8 cellular contexts compared by ENCODE assay signal in genomic region chr20:43942661-43943285, GRCh38. TPM values are rescaled to one million over a fixed set of nuclear protein-coding genes. Genes with fewer than 3 reads are reported as not detected.
DNase-seq lines count a peak whose midpoint lies in the region; ATAC-seq, FAIRE-seq and TF ChIP-seq lines count a peak whose summit lies in the region.

No MANE protein-coding gene starts in this region.

- ATAC-seq in GM21619 (IDR thresholded peaks at IDR 0.05; ENCODE audit: unreplicated experiment), result peak; percentile 71
- no peak for ATAC-seq in GM18502 (IDR thresholded peaks at IDR 0.05; ENCODE audit: poor library complexity, unreplicated experiment)
- no peak for ATAC-seq in GM21423 (IDR thresholded peaks at IDR 0.05; ENCODE audit: unreplicated experiment)

- H3K36me3 Mint-ChIP-seq in astrocyte (ENCODE audit: low read depth, unreplicated experiment), result no peaks in the 10 kb centered on the region

- no peak overlapping the region for H3K4ac ChIP-seq in neuronal stem cell (ENCODE audit: low read length)

- no peak overlapping the region for H4K8ac ChIP-seq in neuronal stem cell (ENCODE audit: low read depth, low read length)

- no peaks in the 10 kb centered on the region for H3K9me3 Mint-ChIP-seq in astrocyte (ENCODE audit: unreplicated experiment)

- H2BK12ac ChIP-seq in neuronal stem cell (ENCODE audit: low read length), result no peak overlapping the region

- H3K18ac ChIP-seq in neuronal stem cell (ENCODE audit: low read length), result no peak overlapping the region

- H2AK5ac ChIP-seq in neuronal stem cell (ENCODE audit: low read depth, low read length), result no peak overlapping the region

- no peaks in the 10 kb centered on the region for H3K27me3 ChIP-seq in astrocyte (ENCODE audit: insufficient read depth, low read length)
- H3K27me3 ChIP-seq in neuronal stem cell (ENCODE audit: control insufficient read depth in 3 of 3, insufficient read depth in 3 of 3, low read depth in 1 of 3, low read length in 3 of 3), result peaks cover 0 to 3% (median 0%) of the 10 kb centered on the region in 3 experiments

- H3K4me2 ChIP-seq in astrocyte (ENCODE audit: low read length), result peak overlapping the region; percentile 53
- H3K4me2 ChIP-seq in neuronal stem cell (ENCODE audit: insufficient read depth, low read length, poor library complexity, severe bottlenecking), result no peak overlapping the region

- peak overlapping the region; percentile 5 for H3K14ac ChIP-seq in neuronal stem cell (ENCODE audit: low read length)

- no peaks in the 10 kb centered on the region for H3K36me3 ChIP-seq in astrocyte (ENCODE audit: insufficient read depth, low read length)
- no peaks in the 10 kb centered on the region for H3K36me3 ChIP-seq in neuronal stem cell (replicated peaks in 1 of 2; ENCODE audit: control insufficient read depth in 2 of 2, insufficient read depth in 2 of 2, low read length in 2 of 2)

- H3K4me1 ChIP-seq in astrocyte (ENCODE audit: insufficient read depth, low read length) (peaks cover 44% of the 10 kb centered on the region), neuronal stem cell (ENCODE audit: control insufficient read depth in 2 of 2, insufficient read depth in 1 of 2, low read depth in 1 of 2, low read length in 2 of 2) (peaks cover 0 to 2% of the 10 kb centered on the region in 2 donors)

- H3K79me2 ChIP-seq in astrocyte (ENCODE audit: insufficient read depth, low read length), result no peaks in the 10 kb centered on the region

- H3K27me3 Mint-ChIP-seq in astrocyte (ENCODE audit: low read depth, unreplicated experiment), result peaks cover 46% of the 10 kb centered on the region

- H3K4me3 ChIP-seq in astrocyte (ENCODE audit: insufficient read depth, low read depth, low read length) (no peak overlapping the region), neuronal stem cell (ENCODE audit: low read length in 2 of 2) (no peak overlapping the region)

- FAIRE-seq in astrocyte (lab: Jason Lieb, UNC), result no peak

- no peak overlapping the region for H2BK120ac ChIP-seq in neuronal stem cell (ENCODE audit: low read depth, low read length)

- no peak overlapping the region for H2BK15ac ChIP-seq in neuronal stem cell (ENCODE audit: low read length)

- WGBS in neuronal stem cell (ENCODE audit: extremely low coverage in 2 of 2, insufficient read length in 2 of 2, insufficient replicate concordance in 1 of 2), 2 donors, result no CpG with 5 or more reads among the region's 9 CpGs

- H3K4me3 Mint-ChIP-seq in astrocyte (ENCODE audit: unreplicated experiment), result no peak overlapping the region

- H3K27ac ChIP-seq in astrocyte (ENCODE audit: low read depth, low read length), result peak overlapping the region; percentile 7
- H3K27ac ChIP-seq in neuronal stem cell (replicated peaks; ENCODE audit: low read length), result no peak overlapping the region

- DNase-seq in NCI-H187 (lab: John Stamatoyannopoulos, UW), result peak; percentile 30 to 32
- DNase-seq in NCI-H187 treated with DMSO at 0.1 percent for 48 hours (lab: John Stamatoyannopoulos, UW), result no peak
- peak; percentile 71 for DNase-seq in NCI-H345 (lab: John Stamatoyannopoulos, UW)
- peak; percentile 71 for DNase-seq in astrocyte (ENCODE audit: low read depth)
- no peak for DNase-seq in neuronal stem cell (ENCODE audit: low spot score)

- no peak overlapping the region for H2BK5ac ChIP-seq in neuronal stem cell (ENCODE audit: low read length)

- H3K9me3 ChIP-seq in astrocyte (ENCODE audit: insufficient read depth, low read depth, low read length) (no peaks in the 10 kb centered on the region), neuronal stem cell (replicated peaks in 1 of 2; ENCODE audit: control insufficient read depth in 2 of 2, insufficient read depth in 1 of 2, low read depth in 1 of 2, low read length in 2 of 2) (no peaks in the 10 kb centered on the region)

- H3K9ac ChIP-seq in astrocyte (ENCODE audit: low read length), result peak overlapping the region; percentile 9
- H3K9ac ChIP-seq in neuronal stem cell (ENCODE audit: low read depth, low read length, poor library complexity), result peak overlapping the region; percentile 34

- no peak overlapping the region for H4K91ac ChIP-seq in neuronal stem cell (ENCODE audit: low read depth, low read length, poor library complexity)

- no peak overlapping the region for H3K23ac ChIP-seq in neuronal stem cell (ENCODE audit: low read depth, low read length, poor library complexity)

- H2AFZ ChIP-seq in astrocyte (ENCODE audit: low read depth, low read length), result no peak overlapping the region
- H2AFZ ChIP-seq in neuronal stem cell (ENCODE audit: low read length), result no peak overlapping the region

- TF ChIP-seq CTCF in astrocyte (IDR thresholded peaks at IDR 0.05; ENCODE audit: insufficient read depth, low read depth, low read length), result no peak

- peaks cover 14% of the 10 kb centered on the region for H4K20me1 ChIP-seq in astrocyte (ENCODE audit: insufficient read depth, low read length)

- no peak overlapping the region for H3K27ac Mint-ChIP-seq in astrocyte (ENCODE audit: unreplicated experiment)

- no peaks in the 10 kb centered on the region for H3K79me1 ChIP-seq in neuronal stem cell (ENCODE audit: low read depth, low read length)

- peaks cover 14% of the 10 kb centered on the region for H3K4me1 Mint-ChIP-seq in astrocyte (ENCODE audit: low read depth, unreplicated experiment)

RNA-seq across cellular contexts. Expression of gene TOX2, which starts 28.1 kb away (rescaled TPM):
- total RNA-seq in astrocyte, result 0.16 TPM in 1 of 2 replicates, not detected in the other
- polyA plus RNA-seq in neuronal stem cell (2013, experiment 1 of 2), result 16.8 TPM
- polyA plus RNA-seq in neuronal stem cell (2013, experiment 2 of 2), result 15.7 TPM

Comparison
In these comparisons a context has a peak if more than half of its experiments do, and no peak if none do; other contexts are left out.
1. DNase-seq: peak in NCI-H187 (2 of 2), NCI-H345 (single experiment) and astrocyte (single experiment); none in NCI-H187 treated with DMSO at 0.1 percent for 48 hours (single experiment) and neuronal stem cell (single experiment).